2 cellular contexts compared by ENCODE assay signal in the genomic region with DNA sequence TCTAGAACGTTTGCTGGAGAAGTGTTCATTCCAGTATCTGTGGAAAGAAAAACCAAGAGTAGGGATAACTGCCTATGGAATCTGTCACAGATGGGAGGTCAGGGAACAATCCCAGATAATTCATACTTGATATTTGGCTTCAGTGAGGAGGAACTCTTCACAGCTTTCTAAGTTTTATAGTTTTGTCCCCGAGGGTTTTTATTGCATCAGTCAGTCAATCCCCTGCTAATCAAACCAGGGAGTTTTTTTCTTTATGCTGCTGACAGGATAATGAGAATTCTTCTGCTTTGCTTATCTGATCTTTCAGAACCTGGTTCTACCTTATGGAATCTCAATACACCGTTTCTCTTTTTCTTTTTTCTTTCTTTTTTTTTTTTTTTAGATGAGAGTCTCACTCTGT.
TF ChIP-seq lines count a peak whose summit lies in the region.

No MANE protein-coding gene starts in this region.

TF ChIP-seq in IMR-90, 13 proteins besides CTCF, POLR2A, EP300 and RAD21:
- TF ChIP-seq SMC3 (IDR thresholded peaks at IDR 0.05; ENCODE audit: low read depth, low read length): no peak
- no peak for TF ChIP-seq FOS (IDR thresholded peaks at IDR 0.05; ENCODE audit: low read depth, low read length)
- no peak for TF ChIP-seq NFE2L2 (IDR thresholded peaks at IDR 0.05; ENCODE audit: low read depth, low read length)
- TF ChIP-seq, protein P1, sequence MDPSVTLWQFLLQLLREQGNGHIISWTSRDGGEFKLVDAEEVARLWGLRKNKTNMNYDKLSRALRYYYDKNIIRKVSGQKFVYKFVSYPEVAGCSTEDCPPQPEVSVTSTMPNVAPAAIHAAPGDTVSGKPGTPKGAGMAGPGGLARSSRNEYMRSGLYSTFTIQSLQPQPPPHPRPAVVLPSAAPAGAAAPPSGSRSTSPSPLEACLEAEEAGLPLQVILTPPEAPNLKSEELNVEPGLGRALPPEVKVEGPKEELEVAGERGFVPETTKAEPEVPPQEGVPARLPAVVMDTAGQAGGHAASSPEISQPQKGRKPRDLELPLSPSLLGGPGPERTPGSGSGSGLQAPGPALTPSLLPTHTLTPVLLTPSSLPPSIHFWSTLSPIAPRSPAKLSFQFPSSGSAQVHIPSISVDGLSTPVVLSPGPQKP (IDR thresholded peaks at IDR 0.05; ENCODE audit: borderline replicate concordance, low read depth, low read length): no peak
- no peak for TF ChIP-seq CHD1 (IDR thresholded peaks at IDR 0.05; ENCODE audit: low read depth, low read length)

TF ChIP-seq in H1, 55 proteins besides CTCF, POLR2A, EP300 and RAD21:
- TF ChIP-seq YY1 (IDR thresholded peaks at IDR 0.05; ENCODE audit: low read depth, low read length): no peak
- TF ChIP-seq EZH2 (IDR thresholded peaks at IDR 0.05; ENCODE audit: low read depth, low read length, severe bottlenecking): no peak
- no peak for TF ChIP-seq TEAD4 (IDR thresholded peaks at IDR 0.05; ENCODE audit: low read depth, low read length)
- TF ChIP-seq CBX8 (IDR thresholded peaks at IDR 0.05; ENCODE audit: borderline replicate concordance, low read depth, low read length): no peak
- TF ChIP-seq SIRT6 (IDR thresholded peaks at IDR 0.05; ENCODE audit: low read length): no peak
- TF ChIP-seq JUND (IDR thresholded peaks at IDR 0.05; ENCODE audit: low read length): no peak
- TF ChIP-seq TBP (IDR thresholded peaks at IDR 0.05; ENCODE audit: low read depth, low read length): no peak
- no peak for TF ChIP-seq HDAC6 (IDR thresholded peaks at IDR 0.05; ENCODE audit: low read depth, low read length)
- TF ChIP-seq KDM5A (IDR thresholded peaks at IDR 0.05; ENCODE audit: low read length): no peak
- TF ChIP-seq TAF7 (optimal IDR thresholded peaks at IDR 0.05; ENCODE audit: borderline replicate concordance, low read depth, low read length): no peak
- no peak for TF ChIP-seq CTBP2 (IDR thresholded peaks at IDR 0.05; ENCODE audit: borderline replicate concordance, insufficient read depth, insufficient read length, low read length)
- TF ChIP-seq BRCA1 (IDR thresholded peaks at IDR 0.05; ENCODE audit: low read depth, low read length): no peak
- no peak for TF ChIP-seq CHD2 (IDR thresholded peaks at IDR 0.05; ENCODE audit: low read length)
